15 cellular contexts compared by ENCODE assay signal in the genomic region with DNA sequence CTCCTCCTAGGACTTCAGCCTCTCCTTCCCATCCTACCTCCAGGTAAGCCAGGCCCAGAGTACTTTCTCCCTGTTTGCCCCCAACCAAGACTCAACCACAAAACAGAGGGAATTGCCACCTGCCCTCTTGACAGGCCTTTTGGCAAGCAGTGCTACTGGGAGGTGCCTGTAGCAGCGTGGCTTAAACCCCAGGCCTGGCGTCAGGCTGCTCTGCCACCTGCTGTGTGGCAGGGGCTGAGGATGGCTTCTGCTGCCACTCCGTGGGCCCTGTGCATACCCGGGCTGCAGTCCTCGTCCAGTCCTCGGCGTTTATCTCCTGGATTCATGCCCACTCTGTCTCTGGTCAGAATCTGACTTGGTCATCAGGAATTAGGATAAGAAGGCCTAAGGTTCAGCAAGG.
DNase-seq lines count a peak whose midpoint lies in the region; ATAC-seq and TF ChIP-seq lines count a peak whose summit lies in the region.
"Had no signal": no experiment of that assay in that cellular context is flagged by ENCODE, and none has a peak within 500 bp of the region (broad histone marks: within the 10 kb centered on the region; RNA-seq: fewer than 3 reads in every experiment).

No MANE protein-coding gene starts in this region.

- H3K27ac Mint-ChIP-seq in T-helper 17 cell (no peak overlapping the region), HFFc6 (no peak overlapping the region)
- H3K27ac Mint-ChIP-seq: activated CD4-positive, alpha-beta T cell treated with anti-CD3 and anti-CD28 coated beads for 36 hours; activated T-cell treated with anti-CD3 and anti-CD28 coated beads, Interleukin-2, amount 50 U/mL, for 72 hours; dendritic cell treated with granulocyte-macrophage colony-stimulating factor and Interleukin-4, amounts not matched to agents 40 ng/mL and 50 ng/mL, for 4 days had no signal

- no peak overlapping the region for H2AFZ ChIP-seq in osteoblast (ENCODE audit: low read length)

- H4K20me1 ChIP-seq in osteoblast (ENCODE audit: insufficient read depth, low read length), result no peaks in the 10 kb centered on the region

- no peaks in the 10 kb centered on the region for H3K79me2 ChIP-seq in osteoblast (ENCODE audit: insufficient read depth, low read length)

- H3K9me3 Mint-ChIP-seq in HFFc6, result peaks cover 8% of the 10 kb centered on the region
- H3K9me3 Mint-ChIP-seq: activated T-cell treated with anti-CD3 and anti-CD28 coated beads, Interleukin-2, amount 50 U/mL, for 72 hours; dendritic cell treated with granulocyte-macrophage colony-stimulating factor and Interleukin-4, amounts not matched to agents 40 ng/mL and 50 ng/mL, for 4 days had no signal

- TF ChIP-seq CTCF in mucosa of descending colon (IDR thresholded peaks at IDR 0.05) (no peak), osteoblast (IDR thresholded peaks at IDR 0.05; ENCODE audit: extremely low read depth, low read depth, low read length) (no peak), HFFc6 (IDR thresholded peaks at IDR 0.05) (no peak), foreskin fibroblast (IDR thresholded peaks at IDR 0.05; ENCODE audit: low read depth, low read length) (no peak)

- H3K4me3 Mint-ChIP-seq in T-helper 17 cell, result no peak overlapping the region
- no peak overlapping the region for H3K4me3 Mint-ChIP-seq in HFFc6
- H3K4me3 Mint-ChIP-seq: activated CD4-positive, alpha-beta T cell treated with anti-CD3 and anti-CD28 coated beads for 36 hours; activated T-cell treated with anti-CD3 and anti-CD28 coated beads, Interleukin-2, amount 50 U/mL, for 72 hours; dendritic cell treated with granulocyte-macrophage colony-stimulating factor and Interleukin-4, amounts not matched to agents 40 ng/mL and 50 ng/mL, for 4 days had no signal

- no peaks in the 10 kb centered on the region for H3K36me3 ChIP-seq in mucosa of descending colon (ENCODE audit: low read depth)
- H3K36me3 ChIP-seq in osteoblast (ENCODE audit: insufficient read depth, low read length), result no peaks in the 10 kb centered on the region
- H3K36me3 ChIP-seq: vagina had no signal

- H3K4me2 ChIP-seq in osteoblast (ENCODE audit: insufficient read depth, low read length), result no peak overlapping the region

- H3K9me3 ChIP-seq in mucosa of descending colon (no peaks in the 10 kb centered on the region), osteoblast (ENCODE audit: low read depth, low read length) (peaks cover 3% of the 10 kb centered on the region), T-helper 17 cell (ENCODE audit: control insufficient read depth, low read length, poor library complexity, severe bottlenecking) (no peaks in the 10 kb centered on the region)
- H3K9me3 ChIP-seq: vagina had no signal

- H3K4me1 ChIP-seq in mucosa of descending colon (ENCODE audit: low read depth) (no peaks in the 10 kb centered on the region), osteoblast (ENCODE audit: insufficient read depth, low read length) (no peaks in the 10 kb centered on the region)
- H3K4me1 ChIP-seq: vagina had no signal

- ATAC-seq in mucosa of descending colon (peak; percentile 47), T-helper 17 cell (no peak)
- ATAC-seq: activated CD4-positive, alpha-beta T cell treated with anti-CD3 and anti-CD28 coated beads for 36 hours; activated T-cell treated with anti-CD3 and anti-CD28 coated beads, Interleukin-2, amount 50 U/mL, for 72 hours; GM12878 had no signal

- H3K4me3 ChIP-seq in mucosa of descending colon (no peak overlapping the region), osteoblast (ENCODE audit: insufficient read depth, low read length) (no peak overlapping the region), foreskin fibroblast (ENCODE audit: low read depth in 1 of 2, low read length in 2 of 2) (no peak overlapping the region)
- H3K4me3 ChIP-seq: GM12878, vagina had no signal

- intact Hi-C loops in mucosa of descending colon (cut with DNase I, micrococcal nuclease), result no loop called here

- H3K36me3 Mint-ChIP-seq in T-helper 17 cell (ENCODE audit: low read depth) (no peaks in the 10 kb centered on the region), HFFc6 (ENCODE audit: low read depth) (no peaks in the 10 kb centered on the region; the same call in 1 of the 2 replicates)

- H3K27ac ChIP-seq in osteoblast (ENCODE audit: low read depth, low read length), result no peak overlapping the region
- H3K27ac ChIP-seq: vagina had no signal

- H3K27me3 Mint-ChIP-seq in T-helper 17 cell, result peaks cover 28% of the 10 kb centered on the region
- H3K27me3 Mint-ChIP-seq in HFFc6 (ENCODE audit: insufficient read depth), result peaks cover 59% of the 10 kb centered on the region

- H3K4me1 Mint-ChIP-seq in T-helper 17 cell (peaks cover 7% of the 10 kb centered on the region), HFFc6 (ENCODE audit: low read depth) (no peaks in the 10 kb centered on the region)
- H3K4me1 Mint-ChIP-seq: activated CD4-positive, alpha-beta T cell treated with anti-CD3 and anti-CD28 coated beads for 36 hours had no signal

- DNase-seq in COR-L47 (lab: John Stamatoyannopoulos, UW) (peak; percentile 80), NCI-H1436 treated with DMSO at 0.1 percent for 48 hours (lab: John Stamatoyannopoulos, UW) (peak; percentile 55), NCI-H510A treated with DMSO at 0.1 percent for 48 hours (lab: John Stamatoyannopoulos, UW) (peak; percentile 69), mucosa of descending colon (peak in 2 of 3 donors; percentile 46 to 56), osteoblast (ENCODE audit: insufficient read length, low spot score, missing footprints) (no peak), T-helper 17 cell (no peak), HFFc6 (no peak), foreskin fibroblast (no peak)
- DNase-seq: activated CD4-positive, alpha-beta T cell treated with anti-CD3 and anti-CD28 coated beads for 36 hours; activated T-cell treated with anti-CD3 and anti-CD28 coated beads, Interleukin-2, amount 50 U/mL, for 72 hours; mesendoderm; SW 1271 had no signal

- peaks cover 50% of the 10 kb centered on the region for H3K27me3 ChIP-seq in osteoblast (ENCODE audit: insufficient read depth, low read length)
- H3K27me3 ChIP-seq: vagina had no signal

Comparison
In these comparisons a context has a peak if more than half of its experiments do, and no peak if none do; other contexts are left out.
1. DNase-seq: peak in COR-L47 (single experiment), NCI-H1436 treated with DMSO at 0.1 percent for 48 hours (single experiment), NCI-H510A treated with DMSO at 0.1 percent for 48 hours (single experiment) and mucosa of descending colon (2 of 3); none in osteoblast (single experiment), T-helper 17 cell (0 of 3), HFFc6 (single experiment) and foreskin fibroblast (0 of 2).